In the genomic region with DNA sequence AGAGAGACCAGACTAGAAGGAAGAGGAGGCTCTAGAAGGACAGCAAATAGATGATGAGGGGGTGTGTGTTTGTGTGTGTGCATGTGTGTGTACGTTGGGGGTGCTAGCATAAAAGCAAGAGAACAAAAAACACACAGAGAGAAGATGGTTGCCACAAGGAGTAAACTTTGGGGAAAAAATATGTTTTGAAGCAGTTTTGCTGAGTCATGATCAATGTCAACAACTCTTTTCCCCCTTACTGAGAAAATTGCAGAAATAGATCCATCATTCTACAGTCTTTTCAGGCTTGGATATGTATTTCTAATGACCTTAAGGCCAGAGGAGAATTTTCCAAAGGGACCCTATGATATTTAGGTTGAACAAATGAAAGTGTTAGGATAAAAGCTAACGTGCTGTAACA, we compare ENCODE assay signal across 24 cellular contexts.
"Had no signal": no experiment of that assay in that cellular context is flagged by ENCODE, and none has a peak within 500 bp of the region (broad histone marks: within the 10 kb centered on the region; RNA-seq: fewer than 3 reads in every experiment).

No MANE protein-coding gene starts in this region.

- H3K9me3 ChIP-seq: esophagus squamous epithelium, left lung, mucosa of descending colon, neutrophil, pancreas, testis, tibial artery had no signal

- H3K4me3 ChIP-seq: esophagus squamous epithelium, heart right ventricle, left lung, mucosa of descending colon, pancreas, skin epidermis, spleen, testis, tibial artery had no signal

- FAIRE-seq: endometrium, islet of Langerhans, pancreas had no signal

- DNase-seq: cortex of kidney; effector memory CD8-positive, alpha-beta T cell; esophagus squamous epithelium; foreskin melanocyte; glutamatergic neuron; heart right ventricle; hippocampal formation; left cardiac atrium; left lung; mesenchymal stem cell; mucosa of descending colon; naive B cell; pancreas; spleen; stimulated activated CD4-positive, alpha-beta T cell treated with anti-CD3 and anti-CD28 coated beads, Interleukin-4, amount 100 ng/mL, for 4 hours; stimulated activated naive CD8-positive, alpha-beta T cell treated with anti-CD3 and anti-CD28 coated beads, Interleukin-15, Interleukin-2, amounts not matched to agents 100 U/mL and 50 U/mL, for 24 hours; testis; tibial artery had no signal

- H3K4me1 ChIP-seq: esophagus squamous epithelium, heart right ventricle, left lung, pancreas, spleen, testis had no signal

- ATAC-seq: effector memory CD8-positive, alpha-beta T cell; heart right ventricle; left cardiac atrium; left lung; mucosa of descending colon; natural killer cell treated with Interleukin-12 subunit alpha and Interleukin-12 subunit beta and Interleukin-15 and Interleukin-18, amount 100 ng/mL, for 72 hours; pancreas; stimulated activated memory B cell treated with anti-CD40 and anti-IgM and Interleukin-4, amounts not matched to agents 10 μg/mL and 1 μg/mL and 100 μg/mL, for 72 hours; stimulated activated naive CD8-positive, alpha-beta T cell treated with anti-CD3 and anti-CD28 coated beads, Interleukin-15, Interleukin-2, amounts not matched to agents 100 U/mL and 50 U/mL, for 24 hours had no signal

- H3K27me3 ChIP-seq: esophagus squamous epithelium, left lung, neutrophil, testis, tibial artery had no signal

- H3K27ac ChIP-seq: esophagus squamous epithelium, heart right ventricle, left lung, neutrophil, pancreas, skin epidermis, spleen, testis, tibial artery had no signal

- H3K36me3 ChIP-seq: esophagus squamous epithelium, heart right ventricle, left lung, neutrophil, pancreas, spleen, tibial artery had no signal
